ENCODE assay signal across 9 cellular contexts in genomic region chr12:113462880-113463745, GRCh38. TPM values are rescaled to one million over a fixed set of nuclear protein-coding genes. Genes with fewer than 3 reads are reported as not detected.
DNase-seq lines count a peak whose midpoint lies in the region; ATAC-seq lines count a peak whose summit lies in the region.
"Had no signal": no experiment of that assay in that cellular context is flagged by ENCODE, and none has a peak within 500 bp of the region (broad histone marks: within the 10 kb centered on the region; RNA-seq: fewer than 3 reads in every experiment).

No MANE protein-coding gene starts in this region.

- peaks cover 3% of the 10 kb centered on the region for H3K9me3 Mint-ChIP-seq in activated naive CD8-positive, alpha-beta T cell treated with anti-CD3 and anti-CD28 coated beads, Interleukin-2, amount 10 ng/mL, durations not matched to agents 7 days and 5 days

- H3K4me3 Mint-ChIP-seq in activated naive CD8-positive, alpha-beta T cell treated with anti-CD3 and anti-CD28 coated beads, Interleukin-2, amount 10 ng/mL, durations not matched to agents 7 days and 5 days: peak overlapping the region; percentile 47

- H3K4me1 Mint-ChIP-seq in activated naive CD8-positive, alpha-beta T cell treated with anti-CD3 and anti-CD28 coated beads, Interleukin-2, amount 10 ng/mL, durations not matched to agents 7 days and 5 days: peaks cover 25% of the 10 kb centered on the region

- no peak for ATAC-seq in activated naive CD8-positive, alpha-beta T cell treated with anti-CD3 and anti-CD28 coated beads, Interleukin-2, amount 10 ng/mL, durations not matched to agents 7 days and 5 days (ENCODE audit: low read depth)
- ATAC-seq in stimulated activated naive CD8-positive, alpha-beta T cell treated with anti-CD3 and anti-CD28 coated beads, Interleukin-15, Interleukin-2, amounts not matched to agents 100 U/mL and 50 U/mL, for 24 hours: no peak
- ATAC-seq in HG03432 (IDR thresholded peaks at IDR 0.05; ENCODE audit: unreplicated experiment): no peak

- peaks cover 67% of the 10 kb centered on the region for H3K27me3 Mint-ChIP-seq in activated naive CD8-positive, alpha-beta T cell treated with anti-CD3 and anti-CD28 coated beads, Interleukin-2, amount 10 ng/mL, durations not matched to agents 7 days and 5 days

- peak overlapping the region; percentile 80 for H3K27ac Mint-ChIP-seq in activated naive CD8-positive, alpha-beta T cell treated with anti-CD3 and anti-CD28 coated beads, Interleukin-2, amount 10 ng/mL, durations not matched to agents 7 days and 5 days

- DNase-seq in NCI-H748 (lab: John Stamatoyannopoulos, UW; ENCODE audit: unreplicated experiment) (peak; percentile 51), NCI-H748 treated with DMSO at 0.1 percent for 48 hours (lab: John Stamatoyannopoulos, UW) (no peak), islet precursor cell (peak; percentile 73), amygdala (lab: John Stamatoyannopoulos, UW) (no peak), globus pallidus (ENCODE audit: low spot score) (no peak)
- DNase-seq in activated naive CD8-positive, alpha-beta T cell treated with anti-CD3 and anti-CD28 coated beads, Interleukin-2, amount 10 ng/mL, durations not matched to agents 7 days and 5 days: peak; percentile 44
- DNase-seq in stimulated activated naive CD8-positive, alpha-beta T cell treated with anti-CD3 and anti-CD28 coated beads, Interleukin-15, Interleukin-2, amounts not matched to agents 100 U/mL and 50 U/mL, for 24 hours: peak; percentile 12

- no peaks in the 10 kb centered on the region for H3K36me3 Mint-ChIP-seq in activated naive CD8-positive, alpha-beta T cell treated with anti-CD3 and anti-CD28 coated beads, Interleukin-2, amount 10 ng/mL, durations not matched to agents 7 days and 5 days

- POLR2A ChIA-PET in activated naive CD8-positive, alpha-beta T cell treated with anti-CD3 and anti-CD28 coated beads, Interleukin-2, amount 10 ng/mL, durations not matched to agents 7 days and 5 days (lab: Charles Lee): no interaction called here

RNA-seq across cellular contexts. Expression of gene LHX5, which starts 8.6 kb away (rescaled TPM):
- not detected for total RNA-seq in activated naive CD8-positive, alpha-beta T cell treated with anti-CD3 and anti-CD28 coated beads, Interleukin-2, amount 10 ng/mL, durations not matched to agents 7 days and 5 days
- total RNA-seq: HT-29 had no signal

RNA-seq across cellular contexts. Expression of gene SDSL, which starts 40.9 kb away (rescaled TPM):
- total RNA-seq in activated naive CD8-positive, alpha-beta T cell treated with anti-CD3 and anti-CD28 coated beads, Interleukin-2, amount 10 ng/mL, durations not matched to agents 7 days and 5 days: 1 to 10 TPM in 1 of 2 experiments, under 1 TPM in 1; 0.85 to 1.2 TPM

RNA-seq across cellular contexts. Expression of gene SDS, which starts 59.4 kb away (rescaled TPM):
- total RNA-seq in activated naive CD8-positive, alpha-beta T cell treated with anti-CD3 and anti-CD28 coated beads, Interleukin-2, amount 10 ng/mL, durations not matched to agents 7 days and 5 days: under 1 TPM; 0.36 to 0.60 TPM
- total RNA-seq: HT-29 had no signal

Comparison
In these comparisons a context has a peak if more than half of its experiments do, and no peak if none do; other contexts are left out.
1. DNase-seq: peak in NCI-H748 (single experiment), activated naive CD8-positive, alpha-beta T cell treated with anti-CD3 and anti-CD28 coated beads, Interleukin-2, amount 10 ng/mL, durations not matched to agents 7 days and 5 days (single experiment), islet precursor cell (single experiment) and stimulated activated naive CD8-positive, alpha-beta T cell treated with anti-CD3 and anti-CD28 coated beads, Interleukin-15, Interleukin-2, amounts not matched to agents 100 U/mL and 50 U/mL, for 24 hours (single experiment); none in NCI-H748 treated with DMSO at 0.1 percent for 48 hours (single experiment), amygdala (0 of 56) and globus pallidus (single experiment).